In genomic region chr2:106316937-106317336, GRCh38 we compare ENCODE assay signal across 25 cellular contexts.
"Had no signal": no experiment of that assay in that cellular context is flagged by ENCODE, and none has a peak within 500 bp of the region (broad histone marks: within the 10 kb centered on the region; RNA-seq: fewer than 3 reads in every experiment).

No MANE protein-coding gene starts in this region.

- H3K9me3 ChIP-seq: ascending aorta, neutrophil, ovary, prostate gland, stomach, tibial artery had no signal

- H3K36me3 ChIP-seq: ascending aorta, cardiac muscle cell, heart left ventricle, left ventricle myocardium inferior, neutrophil, ovary, prostate gland, stomach, tibial artery had no signal

- H3K27me3 ChIP-seq: ascending aorta, cardiac muscle cell, heart left ventricle, neutrophil, ovary, stomach, tibial artery had no signal

- H3K27ac ChIP-seq: ascending aorta, cardiac muscle cell, heart left ventricle, left ventricle myocardium inferior, neutrophil, ovary, prostate gland, stomach, tibial artery had no signal

- FAIRE-seq: endothelial cell of umbilical vein had no signal

- H3K4me3 ChIP-seq: ascending aorta, cardiac muscle cell, heart left ventricle, left ventricle myocardium inferior, ovary, prostate gland, smooth muscle cell, stomach, tibial artery had no signal

- H3K4me1 ChIP-seq: ascending aorta, heart left ventricle, left ventricle myocardium inferior, prostate gland, stomach, tibial artery had no signal

- DNase-seq: activated CD4-positive, alpha-beta T cell treated with anti-CD3 and anti-CD28 coated beads for 4 hours; activated CD4-positive, alpha-beta T cell treated with anti-CD3 and anti-CD28 coated beads, Interleukin-2, amount 50 U/mL, for 4 hours; activated naive CD4-positive, alpha-beta T cell treated with anti-CD3 and anti-CD28 coated beads for 36 hours; activated naive CD8-positive, alpha-beta T cell treated with anti-CD3 and anti-CD28 coated beads, Interleukin-2, amount 10 ng/mL, durations not matched to agents 7 days and 5 days; activated T-cell treated with anti-CD3 and anti-CD28 coated beads for 4 hours; activated T-cell treated with anti-CD3 and anti-CD28 coated beads, Interleukin-2, amount 50 U/mL, for 72 hours; cortex of kidney; effector memory CD8-positive, alpha-beta T cell; foreskin fibroblast; heart left ventricle; left ventricle myocardium inferior; ovary; retina; stimulated activated CD4-positive, alpha-beta T cell treated with anti-CD3 and anti-CD28 coated beads, Interleukin-1b, Interleukin-23, amount 100 ng/mL, for 48 hours; stimulated activated CD4-positive, alpha-beta T cell treated with anti-CD3 and anti-CD28 coated beads, Interleukin-4, amount 100 ng/mL, for 4 hours; stimulated activated CD8-positive, alpha-beta memory T cell treated with anti-CD3 and anti-CD28 coated beads, Interleukin-4, amount 100 ng/mL, for 48 hours; stomach; tibial artery had no signal

- ATAC-seq: activated T-cell treated with anti-CD3 and anti-CD28 coated beads, Interleukin-2, amount 50 U/mL, for 72 hours; effector memory CD8-positive, alpha-beta T cell; heart left ventricle; stimulated activated memory B cell treated with anti-CD40 and anti-IgM and Interleukin-4, amounts not matched to agents 10 μg/mL and 1 μg/mL and 100 μg/mL, for 72 hours had no signal
